ENCODE assay signal across 8 cellular contexts in the genomic region with DNA sequence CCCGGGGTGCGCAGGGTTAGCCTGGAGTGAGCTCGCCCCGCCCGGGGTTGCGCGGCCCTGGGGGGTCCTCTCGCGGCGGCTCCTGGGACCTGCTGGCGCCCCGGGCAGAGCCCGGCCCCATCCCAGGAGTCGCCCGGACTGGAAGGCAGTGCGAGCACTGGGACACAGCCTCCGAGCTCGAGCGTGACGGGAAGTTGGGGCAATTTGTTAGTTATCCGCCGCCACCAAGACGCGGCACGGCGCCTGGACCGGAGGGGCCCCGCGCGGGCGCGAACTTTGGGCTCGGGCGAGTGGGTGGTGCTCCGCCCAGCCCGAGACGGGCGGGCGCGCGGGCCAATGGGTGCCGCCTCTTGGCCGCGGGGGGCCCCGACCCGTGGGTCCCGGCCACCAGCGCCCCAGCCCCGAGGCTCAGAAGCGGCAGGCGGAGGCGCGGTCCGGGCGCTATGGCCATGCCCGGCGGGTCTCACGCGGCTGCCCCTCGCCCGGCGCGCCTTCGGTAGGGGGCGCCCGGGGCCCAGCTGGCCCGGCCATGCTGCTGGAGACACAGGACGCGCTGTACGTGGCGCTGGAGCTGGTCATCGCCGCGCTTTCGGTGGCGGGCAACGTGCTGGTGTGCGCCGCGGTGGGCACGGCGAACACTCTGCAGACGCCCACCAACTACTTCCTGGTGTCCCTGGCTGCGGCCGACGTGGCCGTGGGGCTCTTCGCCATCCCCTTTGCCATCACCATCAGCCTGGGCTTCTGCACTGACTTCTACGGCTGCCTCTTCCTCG. TPM values are rescaled to one million over a fixed set of nuclear protein-coding genes. Genes with fewer than 3 reads are reported as not detected.
A peak's percentile ranks its signal among the peaks of the same experiment; 100 is the strongest.
DNase-seq lines count a peak whose midpoint lies in the region; ATAC-seq and TF ChIP-seq lines count a peak whose summit lies in the region.

ADORA2B (plus strand) TSS at position 411 of the 773 bp plus-strand sequence; CDS start at position 530, 119 bp downstream.

- H3K27me3 ChIP-seq in thoracic aorta (replicated peaks; ENCODE audit: insufficient read depth) = no peaks in the 10 kb centered on the region

- H3K27ac Mint-ChIP-seq in naive B cell = peak within 1 kb of the TSS in 2 of 6 donors; percentile 44 to 69

- no peaks in the 10 kb centered on the region for H3K36me3 Mint-ChIP-seq in activated T-cell treated with anti-CD3 and anti-CD28 coated beads, Interleukin-2, amount 50 U/mL, for 4 hours (ENCODE audit: insufficient read depth)
- H3K36me3 Mint-ChIP-seq in naive B cell = peaks cover 0 to 10% of the 10 kb centered on the region in 2 donors

- peaks cover 8 to 21% of the 10 kb centered on the region in 2 donors for H3K4me1 ChIP-seq in thoracic aorta (ENCODE audit: control insufficient read depth in 1 of 2, low read depth in 2 of 2)

- H3K4me1 Mint-ChIP-seq in activated T-cell treated with anti-CD3 and anti-CD28 coated beads, Interleukin-2, amount 50 U/mL, for 4 hours (ENCODE audit: low read depth) = peaks cover 10% of the 10 kb centered on the region
- peaks cover 9 to 15% (median 9%) of the 10 kb centered on the region in 3 donors for H3K4me1 Mint-ChIP-seq in naive B cell

- peaks cover 37% of the 10 kb centered on the region for H3K27me3 Mint-ChIP-seq in activated T-cell treated with anti-CD3 and anti-CD28 coated beads, Interleukin-2, amount 50 U/mL, for 4 hours (ENCODE audit: low read depth)
- H3K27me3 Mint-ChIP-seq in naive B cell = peaks cover 32 to 42% (median 38%) of the 10 kb centered on the region in 3 donors

- H3K9me3 ChIP-seq in thoracic aorta = no peaks in the 10 kb centered on the region

- DNase-seq in EH (ENCODE audit: low read depth) = peak; percentile 78
- no peak for DNase-seq in HFF-Myc (ENCODE audit: extremely low read depth, low read depth)
- DNase-seq in NOMO-1 (lab: John Stamatoyannopoulos, UW; ENCODE audit: unreplicated experiment in 2 of 2) = peak; percentile 80 to 84
- peak; percentile 33 for DNase-seq in activated T-cell treated with anti-CD3 and anti-CD28 coated beads, Interleukin-2, amount 50 U/mL, for 4 hours
- DNase-seq in fibroblast of mammary gland (ENCODE audit: low read depth) = peak; percentile 66
- no peak for DNase-seq in naive B cell
- DNase-seq in thoracic aorta (ENCODE audit: low spot score) = no peak

- no peak within 1 kb of the TSS for H3K27ac ChIP-seq in thoracic aorta

- H3K4me3 Mint-ChIP-seq in activated T-cell treated with anti-CD3 and anti-CD28 coated beads, Interleukin-2, amount 50 U/mL, for 4 hours = peak within 1 kb of the TSS; percentile 76
- H3K4me3 Mint-ChIP-seq in naive B cell = peak within 1 kb of the TSS; percentile 56 to 92 (median 87)

- H3K4me3 ChIP-seq in HFF-Myc (replicated peaks; ENCODE audit: low read depth, low read length) (peak within 1 kb of the TSS; percentile 78), fibroblast of mammary gland (ENCODE audit: control insufficient read depth, low read depth, low read length) (peak within 1 kb of the TSS; percentile 67), thoracic aorta (peak within 1 kb of the TSS; percentile 82)

- H3K9me3 Mint-ChIP-seq in activated T-cell treated with anti-CD3 and anti-CD28 coated beads, Interleukin-2, amount 50 U/mL, for 4 hours = no peaks in the 10 kb centered on the region
- H3K9me3 Mint-ChIP-seq in naive B cell = peaks cover 0 to 1% (median 0%) of the 10 kb centered on the region in 7 donors

- no peaks in the 10 kb centered on the region for H3K36me3 ChIP-seq in thoracic aorta

- ATAC-seq in activated T-cell treated with anti-CD3 and anti-CD28 coated beads, Interleukin-2, amount 50 U/mL, for 4 hours = peak; percentile 83 to 86
- peak; percentile 50 to 64 for ATAC-seq in naive B cell (ENCODE audit: low read depth in 2 of 2)
- ATAC-seq in thoracic aorta (ENCODE audit: insufficient number of reproducible peaks, low FRiP score, low read depth) = peak; percentile 27
- no peak for ATAC-seq in HG03025 (IDR thresholded peaks at IDR 0.05; ENCODE audit: low FRiP score, unreplicated experiment)

- TF ChIP-seq CTCF in HFF-Myc (IDR thresholded peaks at IDR 0.05; ENCODE audit: low read depth, low read length, missing control alignments) (peak; percentile 32), fibroblast of mammary gland (conservative IDR thresholded peaks at IDR 0.05; ENCODE audit: control insufficient read depth, insufficient read depth, low read depth, low read length) (no peak), thoracic aorta (IDR thresholded peaks at IDR 0.05) (no peak)

RNA-seq across cellular contexts. Expression of gene ADORA2B, which starts in this region (rescaled TPM):
- 1 to 10 TPM in 2 of 3 donors, under 1 TPM in 1; 0.32 to 1.2 (median 1.1) TPM for total RNA-seq in activated T-cell treated with anti-CD3 and anti-CD28 coated beads, Interleukin-2, amount 50 U/mL, for 4 hours
- polyA plus RNA-seq in naive B cell (ENCODE audit: low read depth in 6 of 6) = 1 to 10 TPM in 3 of 6 donors, under 1 TPM in 3; 0.20 to 1.6 (median 0.99) TPM
- total RNA-seq in thoracic aorta = 1 to 10 TPM in 1 of 2 donors, not detected in 1; 1.6 TPM

Comparison
In these comparisons a context has a peak if more than half of its experiments do, and no peak if none do; other contexts are left out.
1. DNase-seq: peak in EH (single experiment), NOMO-1 (2 of 2), activated T-cell treated with anti-CD3 and anti-CD28 coated beads, Interleukin-2, amount 50 U/mL, for 4 hours (single experiment) and fibroblast of mammary gland (single experiment); none in HFF-Myc (single experiment), naive B cell (single experiment) and thoracic aorta (single experiment).
2. Peak in every context shown above with its lines, with median percentiles within 50 percentile points of each other: H3K4me3 ChIP-seq.